ENCODE assay signal across 19 cellular contexts in genomic region chr9:123408313-123409266, GRCh38. TPM values are rescaled to one million over a fixed set of nuclear protein-coding genes. Genes with fewer than 3 reads are reported as not detected.
DNase-seq lines count a peak whose midpoint lies in the region; ATAC-seq, FAIRE-seq and TF ChIP-seq lines count a peak whose summit lies in the region.
"Had no signal": no experiment of that assay in that cellular context is flagged by ENCODE, and none has a peak within 500 bp of the region (broad histone marks: within the 10 kb centered on the region; RNA-seq: fewer than 3 reads in every experiment).

No MANE protein-coding gene starts in this region.

- TF ChIP-seq RAD21 in K562 (CRISPR knock-in tag; conservative IDR thresholded peaks at IDR 0.05 in 1 of 2, IDR thresholded peaks at IDR 0.05 in 1 of 2) = no peak

- no peaks in the 10 kb centered on the region for H3K27me3 ChIP-seq in K562 (ENCODE audit: control insufficient read depth in 2 of 2, insufficient read depth in 2 of 2, low read length in 2 of 2)
- H3K27me3 ChIP-seq in hepatocyte = no peaks in the 10 kb centered on the region
- H3K27me3 ChIP-seq in neuronal stem cell (ENCODE audit: control insufficient read depth in 3 of 3, insufficient read depth in 3 of 3, low read depth in 1 of 3, low read length in 3 of 3) = peaks cover 0 to 2% (median 0%) of the 10 kb centered on the region in 3 experiments

- intact Hi-C loops in K562 (cut with micrococcal nuclease) = no loop called here

- H3K4me1 ChIP-seq in K562 (replicated peaks in 1 of 2; ENCODE audit: control insufficient read depth in 2 of 2, insufficient read depth in 2 of 2, low read length in 2 of 2) = peaks cover 15 to 17% of the 10 kb centered on the region in 2 experiments
- peaks cover 10% of the 10 kb centered on the region for H3K4me1 ChIP-seq in hepatocyte (ENCODE audit: insufficient read depth)
- peaks cover 13 to 31% of the 10 kb centered on the region in 2 donors for H3K4me1 ChIP-seq in neuronal stem cell (ENCODE audit: control insufficient read depth in 2 of 2, insufficient read depth in 1 of 2, low read depth in 1 of 2, low read length in 2 of 2)

- H3K79me2 ChIP-seq in K562 (ENCODE audit: control insufficient read depth, insufficient read depth, low read length) = no peaks in the 10 kb centered on the region
- H3K79me2 ChIP-seq in hepatocyte = no peaks in the 10 kb centered on the region

- no peak for TF ChIP-seq CTCF in K562 (IDR thresholded peaks at IDR 0.05 in 2 of 3, conservative IDR thresholded peaks at IDR 0.05 in 1 of 3; ENCODE audit: insufficient read depth in 2 of 3, low read depth in 1 of 3, low read length in 3 of 3)
- no peak for TF ChIP-seq CTCF in hepatocyte (IDR thresholded peaks at IDR 0.05; ENCODE audit: poor library complexity)

- H3K4me3 ChIP-seq in K562 (no peak overlapping the region), hepatocyte (no peak overlapping the region), neuronal stem cell (ENCODE audit: low read length in 2 of 2) (no peak overlapping the region)
- H3K4me3 ChIP-seq: GM23248 had no signal

- H3K36me3 ChIP-seq in K562 (ENCODE audit: control insufficient read depth, insufficient read depth, low read length) = no peaks in the 10 kb centered on the region
- H3K36me3 ChIP-seq in hepatocyte (replicated peaks; ENCODE audit: insufficient read depth, low read depth) = no peaks in the 10 kb centered on the region
- H3K36me3 ChIP-seq in neuronal stem cell (replicated peaks in 1 of 2; ENCODE audit: control insufficient read depth in 2 of 2, insufficient read depth in 2 of 2, low read length in 2 of 2) = no peaks in the 10 kb centered on the region

- H3K23ac ChIP-seq in neuronal stem cell (ENCODE audit: low read depth, low read length, poor library complexity) = no peak overlapping the region

- H3K9ac ChIP-seq in K562 (ENCODE audit: insufficient read depth in 1 of 2, low read depth in 2 of 2, low read length in 2 of 2) = no peak overlapping the region; a peak in 1 of 4 replicates
- H3K9ac ChIP-seq in neuronal stem cell (ENCODE audit: low read depth, low read length, poor library complexity) = no peak overlapping the region
- H3K9ac ChIP-seq: GM23248 had no signal

- in situ Hi-C loops in K562 (cut with MboI) = loop anchor here (10.0 kb wide), 1 partner anchor 626 kb away; no protein-coding TSS in a partner anchor

- H3K4me2 ChIP-seq in K562 (ENCODE audit: insufficient read depth, low read length) = no peak overlapping the region
- peak overlapping the region; percentile 25 for H3K4me2 ChIP-seq in hepatocyte
- H3K4me2 ChIP-seq in neuronal stem cell (ENCODE audit: insufficient read depth, low read length, poor library complexity, severe bottlenecking) = no peak overlapping the region

- TF ChIP-seq EP300 in K562 (IDR thresholded peaks at IDR 0.05; ENCODE audit: low read length) = no peak

- DNase-seq in NCI-H748 (lab: John Stamatoyannopoulos, UW; ENCODE audit: unreplicated experiment) (peak; percentile 14), NCI-H748 treated with DMSO at 0.1 percent for 48 hours (lab: John Stamatoyannopoulos, UW) (no peak), K562 (ENCODE audit: extremely low read depth in 1 of 4, low spot score in 3 of 4) (no peak), hepatocyte (ENCODE audit: low spot score) (no peak), neuronal stem cell (ENCODE audit: low spot score) (no peak), NCI-H1436 treated with DMSO at 0.1 percent for 48 hours (lab: John Stamatoyannopoulos, UW) (no peak)
- no peak for DNase-seq in activated effector memory CD4-positive, alpha-beta T cell treated with Interleukin-2 at 50 U/mL for 16 hours
- DNase-seq: CD4-positive, CD25-positive, alpha-beta regulatory T cell; COR-L47; GDM1; GM23248; KG1; NCI-H2029 treated with DMSO at 0.1 percent for 48 hours; NCI-H446 treated with DMSO at 0.1 percent for 48 hours; NCI-H82; SIG-M5 had no signal

- H3K9me3 ChIP-seq in K562 (replicated peaks; ENCODE audit: control insufficient read depth, insufficient read depth, low read depth, low read length) = no peaks in the 10 kb centered on the region
- no peaks in the 10 kb centered on the region for H3K9me3 ChIP-seq in hepatocyte (ENCODE audit: low read depth)
- H3K9me3 ChIP-seq in neuronal stem cell (replicated peaks in 1 of 2; ENCODE audit: control insufficient read depth in 2 of 2, insufficient read depth in 1 of 2, low read depth in 1 of 2, low read length in 2 of 2) = no peaks in the 10 kb centered on the region

- H4K91ac ChIP-seq in neuronal stem cell (ENCODE audit: low read depth, low read length, poor library complexity) = no peak overlapping the region

- H3K18ac ChIP-seq in neuronal stem cell (ENCODE audit: low read length) = peak overlapping the region; percentile 63

- H3K4ac ChIP-seq in neuronal stem cell (ENCODE audit: low read length) = no peak overlapping the region

- no peak for FAIRE-seq in K562 (lab: Jason Lieb, UNC)
- FAIRE-seq: GM19239 had no signal

- no peak overlapping the region for H2AFZ ChIP-seq in K562 (ENCODE audit: low read depth, low read length)
- no peak overlapping the region for H2AFZ ChIP-seq in hepatocyte
- H2AFZ ChIP-seq in neuronal stem cell (ENCODE audit: low read length) = no peak overlapping the region
- H2AFZ ChIP-seq: GM23248 had no signal

- 65% methylated on average over 9 of the region's 10 CpGs for WGBS in K562 (ENCODE audit: insufficient coverage, low coverage, missing lambda C conversion rate)
- WGBS in hepatocyte (ENCODE audit: low lambda C conversion rate, missing lambda C conversion rate) = 92% methylated on average over 10 of the region's 10 CpGs
- WGBS in neuronal stem cell (ENCODE audit: extremely low coverage in 2 of 2, insufficient read length in 2 of 2, insufficient replicate concordance in 1 of 2), 2 donors = no CpG with 5 or more reads among the region's 10 CpGs

- no peak for TF ChIP-seq POLR2A in K562 (conservative IDR thresholded peaks at IDR 0.05)

- ATAC-seq in K562 (no peak), GM18909 (IDR thresholded peaks at IDR 0.05; ENCODE audit: poor library complexity, unreplicated experiment) (no peak)

- POLR2A ChIA-PET in K562 (lab: Yijun Ruan, JAX) = interaction anchor here (0.7 to 0.9 kb wide), 2 partner anchors 17 to 832 kb away, joined by 3 read pairs; no protein-coding TSS in a partner anchor

- CTCF ChIA-PET in K562 (lab: Yijun Ruan, JAX; ENCODE audit: low intra/inter-chr PET ratio) = no interaction called here

- no peak overlapping the region for H2BK15ac ChIP-seq in neuronal stem cell (ENCODE audit: low read length)

- no TSS peak for BruUV-seq in K562 (replicated peaks; lab: Mats Ljungman, UMichigan)

- H4K8ac ChIP-seq in neuronal stem cell (ENCODE audit: low read depth, low read length) = no peak overlapping the region

- no peak overlapping the region for H2BK5ac ChIP-seq in neuronal stem cell (ENCODE audit: low read length)

- peak overlapping the region; percentile 6 for H2AK5ac ChIP-seq in neuronal stem cell (ENCODE audit: low read depth, low read length)

- H3K9me1 ChIP-seq in K562 (ENCODE audit: control insufficient read depth, insufficient read depth, low read length) = no peaks in the 10 kb centered on the region

- no peaks in the 10 kb centered on the region for H3K79me1 ChIP-seq in neuronal stem cell (ENCODE audit: low read depth, low read length)

- 0 out of 2 replicates have a peak, but pooled peaks cover 3% of the 10 kb centered on the region for H4K20me1 ChIP-seq in K562 (replicated peaks; ENCODE audit: control insufficient read depth, insufficient read depth, low read length)
- H4K20me1 ChIP-seq in hepatocyte (ENCODE audit: insufficient read depth, poor library complexity, severe bottlenecking) = no peaks in the 10 kb centered on the region

- H3K9me2 ChIP-seq in hepatocyte (replicated peaks; ENCODE audit: insufficient read depth) = no peaks in the 10 kb centered on the region

- no peak overlapping the region for H2BK120ac ChIP-seq in neuronal stem cell (ENCODE audit: low read depth, low read length)

- H2BK12ac ChIP-seq in neuronal stem cell (ENCODE audit: low read length) = no peak overlapping the region

- H3K27ac ChIP-seq in K562 (ENCODE audit: extremely low read depth, low read depth, low read length) = no peak overlapping the region
- H3K27ac ChIP-seq in hepatocyte = peak overlapping the region; percentile 55
- no peak overlapping the region for H3K27ac ChIP-seq in neuronal stem cell (replicated peaks; ENCODE audit: low read length)
- H3K27ac ChIP-seq: GM23248 had no signal

- peak overlapping the region; percentile 11 for H3K14ac ChIP-seq in neuronal stem cell (ENCODE audit: low read length)

TF ChIP-seq in K562, 482 proteins besides CTCF, POLR2A, EP300 and RAD21 (continues in another document):
- peak; percentile 49 for TF ChIP-seq RBM25 (IDR thresholded peaks at IDR 0.05; ENCODE audit: low read depth, low read length, severe bottlenecking)
- no peak for TF ChIP-seq RFX7 (CRISPR knock-in tag; IDR thresholded peaks at IDR 0.05)
- peak; percentile 68 for TF ChIP-seq ESRRA (IDR thresholded peaks at IDR 0.05; ENCODE audit: borderline replicate concordance, low read depth)

RNA-seq across cellular contexts. Expression of gene CRB2, which starts 52.6 kb away (rescaled TPM):
- 0.67 and 3.0 TPM in 2 replicates for total RNA-seq in K562 (2011; cell fraction: chromatin; rRNA removed; ENCODE audit: low replicate concordance)
- 2.5 and 3.2 TPM in 2 replicates for total RNA-seq in K562 (2011; cell fraction: nucleolus; rRNA removed)
- 0.76 and 0.88 TPM in 2 replicates for total RNA-seq in K562 (2011; cell fraction: nucleoplasm; rRNA removed)
- total RNA-seq in K562 (2014; rRNA removed) (0.53 and 0.64 TPM in 2 replicates), K562 (2014; rRNA removed; fragmentation: Illumina TruSeq; extraction: Trizol) (0.13 and 0.18 TPM in 2 replicates), K562 (2015; rRNA removed; fragmentation: Illumina TruSeq; extraction: Trizol) (0.25 and 0.38 TPM in 2 replicates), K562 (2021) (1.2 and 1.3 TPM in 2 replicates), hepatocyte (5.6 and 7.0 TPM in 2 replicates)
- polyA plus RNA-seq in K562 (2011; rRNA removed) (0.18 and 0.28 TPM in 2 replicates), K562 (2014; fragmentation: Illumina TruSeq; extraction: Trizol) (0.13 and 0.29 TPM in 2 replicates), K562 (2014; fragmentation: Nextera tagmentation; extraction: Ambion mirVana) (not detected), K562 (2014; rRNA removed) (0.43 and 0.44 TPM in 2 replicates), hepatocyte (5.5 and 7.6 TPM in 2 replicates)
- 0.19 and 0.67 TPM in 2 replicates for polyA plus RNA-seq in K562 (2011; cell fraction: cytosol; rRNA removed)
- 1.3 and 2.9 TPM in 2 replicates for polyA plus RNA-seq in K562 (2011; cell fraction: nucleus; rRNA removed)
- 0.25 and 0.68 TPM in 2 replicates for polyA plus RNA-seq in K562 (2012)
- 0.24 and 0.91 TPM in 2 replicates for polyA minus RNA-seq in K562 (2011; rRNA and poly(A)+ RNA removed)
- polyA minus RNA-seq in K562 (2011; cell fraction: cytosol; rRNA and poly(A)+ RNA removed) = 1.3 and 2.3 TPM in 2 replicates
- 1.1 and 1.2 TPM in 2 replicates for polyA minus RNA-seq in K562 (2011; cell fraction: nucleus; rRNA and poly(A)+ RNA removed)
- polyA plus RNA-seq in neuronal stem cell (2013, experiment 1 of 2) = 41.7 TPM
- 41.7 TPM for polyA plus RNA-seq in neuronal stem cell (2013, experiment 2 of 2)
- total RNA-seq: CD4-positive, CD25-positive, alpha-beta regulatory T cell; GM23248; RPMI7951 had no signal
- polyA plus RNA-seq: GM23248 had no signal
